Comparison of ENCODE assay signal across 18 cellular contexts in the genomic region with DNA sequence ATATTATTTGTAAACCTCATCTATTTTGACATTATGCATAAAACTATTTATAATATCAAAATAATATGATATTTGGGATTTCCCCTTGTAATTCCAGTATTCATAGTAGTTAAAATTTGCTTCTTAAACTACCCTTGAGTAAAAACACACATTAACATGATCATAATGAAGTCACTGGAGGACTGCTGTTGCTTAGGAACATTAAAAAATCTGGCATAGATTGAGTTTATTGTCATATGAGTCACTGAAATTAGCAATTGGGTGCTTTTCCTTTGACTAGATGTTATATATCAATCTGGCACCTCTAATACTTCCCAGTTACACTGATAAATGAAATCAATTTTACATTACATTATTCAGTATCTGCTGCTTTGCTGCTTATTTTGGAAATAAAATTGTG. TPM values are rescaled to one million over a fixed set of nuclear protein-coding genes. Genes with fewer than 3 reads are reported as not detected.
DNase-seq lines count a peak whose midpoint lies in the region; ATAC-seq, FAIRE-seq and TF ChIP-seq lines count a peak whose summit lies in the region.
"Had no signal": no experiment of that assay in that cellular context is flagged by ENCODE, and none has a peak within 500 bp of the region (broad histone marks: within the 10 kb centered on the region; RNA-seq: fewer than 3 reads in every experiment).

No MANE protein-coding gene starts in this region.

- BruUV-seq in GM12878 (replicated peaks; lab: Mats Ljungman, UMichigan), result no TSS peak

- peak; percentile 5 for DNase-seq in AG09309 (ENCODE audit: low read depth)
- DNase-seq in HS-5 (ENCODE audit: low read depth), result peak; percentile 26
- no peak for DNase-seq in GM12878 (ENCODE audit: low read depth, low spot score)
- DNase-seq in NCI-H2029 (lab: John Stamatoyannopoulos, UW), result no peak
- no peak for DNase-seq in KG1 (lab: John Stamatoyannopoulos, UW)
- DNase-seq in activated CD4-positive, alpha-beta T cell treated with anti-CD3 and anti-CD28 coated beads for 48 hours, result no peak
- DNase-seq: AML-193; CD4-positive, CD25-positive, alpha-beta regulatory T cell; GOT3; KBM-7; NCI-H2029 treated with DMSO at 0.1 percent for 48 hours; NCI-H510A treated with DMSO at 0.1 percent for 48 hours had no signal

- H3K9ac ChIP-seq in GM12878 (ENCODE audit: control insufficient read depth, insufficient read depth, low read length), result no peak overlapping the region

- no peaks in the 10 kb centered on the region for H3K9me3 ChIP-seq in GM12878 (replicated peaks; ENCODE audit: control insufficient read depth, insufficient read depth, low read length)
- H3K9me3 ChIP-seq: A549, SJSA1 had no signal

- CTCF ChIA-PET in GM12878 (lab: Yijun Ruan, JAX), result no interaction called here

- no peaks in the 10 kb centered on the region for H3K27me3 ChIP-seq in GM12878 (replicated peaks in 1 of 2; ENCODE audit: control insufficient read depth in 2 of 2, insufficient read depth in 2 of 2, low read length in 1 of 2)
- H3K27me3 ChIP-seq: SJSA1 had no signal

- H3K36me3 ChIP-seq in GM12878 (ENCODE audit: control insufficient read depth in 2 of 2, insufficient read depth in 2 of 2, low read length in 1 of 2), result no peaks in the 10 kb centered on the region; a peak in 2 of 4 replicates
- H3K36me3 ChIP-seq: SJSA1 had no signal

- in situ Hi-C loops in GM12878 (cut with MboI), result no loop called here

- RAD21 ChIA-PET in GM12878 (lab: Charles Lee; ENCODE audit: unreplicated experiment), result no interaction called here

- no peak overlapping the region for H3K4me3 ChIP-seq in AG09309 (ENCODE audit: control insufficient read depth, low read depth, low read length)
- no peak overlapping the region for H3K4me3 ChIP-seq in GM12878
- H3K4me3 ChIP-seq: A549, SJSA1 had no signal

- SMC1A ChIA-PET in GM12878 (lab: Charles Lee; ENCODE audit: uncharacterized antibody, unreplicated experiment), result interaction anchor here (1.2 kb wide), 1 partner anchor 9 kb away, joined by 3 read pairs; no protein-coding TSS in a partner anchor

- no peaks in the 10 kb centered on the region for H3K79me2 ChIP-seq in GM12878 (ENCODE audit: control insufficient read depth, insufficient read depth, low read length)

- no peak for TF ChIP-seq POLR2A in GM12878 (IDR thresholded peaks at IDR 0.05; ENCODE audit: low read depth, low read length)

- H3K4me2 ChIP-seq in GM12878 (ENCODE audit: control insufficient read depth, insufficient read depth), result no peak overlapping the region
- H3K4me2 ChIP-seq: A549 had no signal

- no peaks in the 10 kb centered on the region; the same call in 1 of the 2 replicates for H3K4me1 ChIP-seq in GM12878 (ENCODE audit: control insufficient read depth, insufficient read depth, low read length)
- H3K4me1 ChIP-seq: A549, SJSA1 had no signal

- no peak for TF ChIP-seq EP300 in GM12878 (IDR thresholded peaks at IDR 0.05; ENCODE audit: borderline replicate concordance in 1 of 2, control insufficient read depth in 1 of 2, low read depth in 2 of 2, low read length in 2 of 2)

- ATAC-seq in GM12878 (no peak), GM21367 (IDR thresholded peaks at IDR 0.05; ENCODE audit: unreplicated experiment) (no peak)
- ATAC-seq: A549 had no signal

- TF ChIP-seq RAD21 in GM12878 (IDR thresholded peaks at IDR 0.05; ENCODE audit: insufficient read depth, low read depth, low read length), result no peak

- POLR2A ChIA-PET in GM12878 (lab: Charles Lee), result no interaction called here

- H2AFZ ChIP-seq in GM12878 (ENCODE audit: control insufficient read depth, low read depth, low read length), result no peak overlapping the region

- no peaks in the 10 kb centered on the region for H4K20me1 ChIP-seq in GM12878 (ENCODE audit: control insufficient read depth, insufficient read depth)

- no peak overlapping the region for H3K27ac ChIP-seq in GM12878 (ENCODE audit: control insufficient read depth, insufficient read depth)
- H3K27ac ChIP-seq: A549, HL-60, RWPE1, SJSA1 had no signal

- no peak for TF ChIP-seq CTCF in AG09309 (IDR thresholded peaks at IDR 0.05; ENCODE audit: control insufficient read depth, insufficient read depth, low read depth, low read length, missing control alignments)
- no peak for TF ChIP-seq CTCF in GM12878 (IDR thresholded peaks at IDR 0.05 in 2 of 3, conservative IDR thresholded peaks at IDR 0.05 in 1 of 3; ENCODE audit: control insufficient read depth in 2 of 3, extremely low read depth in 1 of 3, insufficient read depth in 1 of 3, low read depth in 3 of 3, low read length in 3 of 3)

- no peak for FAIRE-seq in GM12878 (lab: Jason Lieb, UNC)
- FAIRE-seq in islet of Langerhans (lab: Jason Lieb, UNC), result peak; percentile 62
- FAIRE-seq: A549 had no signal

- intact Hi-C loops in GM12878 (cut with micrococcal nuclease; ENCODE audit: unreplicated experiment), result no loop called here

TF ChIP-seq in GM12878, 131 proteins besides CTCF, POLR2A, EP300 and RAD21:
- TF ChIP-seq JUNB (IDR thresholded peaks at IDR 0.05), result 0 out of 2 replicates have a peak, but pooled peaks have one; percentile 22
- TF ChIP-seq, protein P1, sequence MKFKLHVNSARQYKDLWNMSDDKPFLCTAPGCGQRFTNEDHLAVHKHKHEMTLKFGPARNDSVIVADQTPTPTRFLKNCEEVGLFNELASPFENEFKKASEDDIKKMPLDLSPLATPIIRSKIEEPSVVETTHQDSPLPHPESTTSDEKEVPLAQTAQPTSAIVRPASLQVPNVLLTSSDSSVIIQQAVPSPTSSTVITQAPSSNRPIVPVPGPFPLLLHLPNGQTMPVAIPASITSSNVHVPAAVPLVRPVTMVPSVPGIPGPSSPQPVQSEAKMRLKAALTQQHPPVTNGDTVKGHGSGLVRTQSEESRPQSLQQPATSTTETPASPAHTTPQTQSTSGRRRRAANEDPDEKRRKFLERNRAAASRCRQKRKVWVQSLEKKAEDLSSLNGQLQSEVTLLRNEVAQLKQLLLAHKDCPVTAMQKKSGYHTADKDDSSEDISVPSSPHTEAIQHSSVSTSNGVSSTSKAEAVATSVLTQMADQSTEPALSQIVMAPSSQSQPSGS (IDR thresholded peaks at IDR 0.05; ENCODE audit: low read length), result no peak
TF ChIP-seq in GM12878: peak in this region for 1.

RNA-seq across cellular contexts. Expression of a gene that starts 57.0 kb away (rescaled TPM):
- total RNA-seq in GM12878 (2013; cell fraction: nucleolus; rRNA removed), result 77.2 and 90.4 TPM in 2 replicates
- 51.5 and 58.4 TPM in 2 replicates for total RNA-seq in GM12878 (2014; rRNA removed)
- total RNA-seq in GM12878 (2014; rRNA removed; fragmentation: Illumina TruSeq; extraction: Trizol), result 122 and 123 TPM in 2 replicates
- total RNA-seq in GM12878 (2021), result 71.3 and 72.4 TPM in 2 replicates
- 58.5 TPM for polyA plus RNA-seq in GM12878 (2011; ENCODE audit: low read depth)
- polyA plus RNA-seq in GM12878 (2011; rRNA removed), result 128 and 193 TPM in 2 replicates
- 37.1 and 45.1 TPM in 2 replicates for polyA plus RNA-seq in GM12878 (2011; cell fraction: cytosol; rRNA removed)
- polyA plus RNA-seq in GM12878 (2011; cell fraction: nucleus; rRNA removed), result 61.2 and 70.1 TPM in 2 replicates
- 66.6 and 76.4 TPM in 2 replicates for polyA plus RNA-seq in GM12878 (2012)
- polyA plus RNA-seq in GM12878 (2014; fragmentation: Illumina TruSeq; extraction: Trizol), result 152 and 199 TPM in 2 replicates
- polyA plus RNA-seq in GM12878 (2014; fragmentation: Nextera tagmentation; extraction: Ambion mirVana), result 100 to 1,000 TPM; 115 to 122 TPM
- polyA plus RNA-seq in GM12878 (2014; rRNA removed), result 62.2 and 74.5 TPM in 2 replicates
- 100 to 1,000 TPM; 131 TPM for polyA plus RNA-seq in GM12878 (2016; fragmentation: Nextera tagmentation; extraction: Ambion mirVana)
- 44.8 and 74.0 TPM in 2 replicates for polyA minus RNA-seq in GM12878 (2011; rRNA and poly(A)+ RNA removed)
- 37.6 and 38.5 TPM in 2 replicates for polyA minus RNA-seq in GM12878 (2011; cell fraction: cytosol; rRNA and poly(A)+ RNA removed)
- 20.3 and 34.5 TPM in 2 replicates for polyA minus RNA-seq in GM12878 (2011; cell fraction: nucleus; rRNA and poly(A)+ RNA removed)

Comparison
In these comparisons a context has a peak if more than half of its experiments do, and no peak if none do; other contexts are left out.
1. DNase-seq: peak in AG09309 (single experiment) and HS-5 (single experiment); none in GM12878 (single experiment), NCI-H2029 (single experiment), KG1 (single experiment) and activated CD4-positive, alpha-beta T cell treated with anti-CD3 and anti-CD28 coated beads for 48 hours (single experiment).